In the genomic region with DNA sequence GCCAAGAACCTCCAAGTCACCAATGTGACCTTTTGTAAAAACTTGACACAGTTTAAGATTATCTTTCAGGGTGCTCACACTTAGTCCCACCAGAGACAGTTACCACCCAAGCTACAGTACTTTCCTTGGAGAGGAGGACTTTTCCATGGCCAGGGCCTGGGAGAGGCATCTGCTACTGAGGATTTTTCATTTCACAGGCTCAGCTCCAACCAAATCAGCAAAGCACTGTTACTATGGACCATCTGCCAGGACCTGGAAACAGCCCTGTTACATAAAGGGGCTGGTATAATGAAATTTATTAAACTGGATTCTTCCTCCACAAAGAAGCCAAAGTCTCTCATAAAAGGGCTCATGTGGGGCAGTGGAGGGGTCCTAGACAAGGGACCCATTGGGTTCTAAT, we compare ENCODE assay signal across 22 cellular contexts.
"Had no signal": no experiment of that assay in that cellular context is flagged by ENCODE, and none has a peak within 500 bp of the region (broad histone marks: within the 10 kb centered on the region; RNA-seq: fewer than 3 reads in every experiment).

No MANE protein-coding gene starts in this region.

- H3K27me3 ChIP-seq: esophagus muscularis mucosa, neutrophil, ovary, sigmoid colon, upper lobe of left lung had no signal

- ATAC-seq: activated T-cell treated with anti-CD3 and anti-CD28 coated beads, Interleukin-2, amount 50 U/mL, for 72 hours; stimulated activated effector memory CD8-positive, alpha-beta T cell treated with anti-CD3 and anti-CD28 coated beads, Interleukin-12 subunit alpha, Interleukin-12 subunit beta, amount 100 ng/mL, for 72 hours; stimulated activated naive CD8-positive, alpha-beta T cell treated with anti-CD3 and anti-CD28 coated beads, Interleukin-15, amount 100 ng/mL, for 72 hours had no signal

- H3K4me3 ChIP-seq: esophagus muscularis mucosa, ovary, sigmoid colon, upper lobe of left lung had no signal

- H3K27ac ChIP-seq: esophagus muscularis mucosa, neutrophil, ovary, sigmoid colon, upper lobe of left lung had no signal

- H3K9me3 ChIP-seq: esophagus muscularis mucosa, neutrophil, ovary, sigmoid colon, upper lobe of left lung had no signal

- H3K36me3 ChIP-seq: neutrophil, ovary had no signal

- DNase-seq: activated B cell treated with CpG ODN at 0.5 μM for 24 hours; activated CD4-positive, alpha-beta T cell treated with anti-CD3 and anti-CD28 coated beads, Interleukin-2, amount 50 U/mL, for 4 hours; activated naive CD4-positive, alpha-beta T cell treated with Interleukin-2 at 50 U/mL for 16 hours; activated T-cell treated with anti-CD3 and anti-CD28 coated beads for 4 hours; activated T-cell treated with anti-CD3 and anti-CD28 coated beads, Interleukin-2, amount 50 U/mL, for 72 hours; aorta; effector CD4-positive, alpha-beta T cell; foreskin melanocyte; islet precursor cell; mammary epithelial cell; naive B cell; nephron progenitor cell; ovary; sigmoid colon; small intestine; stimulated activated CD4-positive, alpha-beta T cell treated with anti-CD3 and anti-CD28 coated beads, Interleukin-4, amount 100 ng/mL, for 24 hours; stimulated activated naive CD8-positive, alpha-beta T cell treated with anti-CD3 and anti-CD28 coated beads, Interleukin-15, amount 100 ng/mL, for 72 hours; T-helper 2 cell; upper lobe of left lung had no signal

- FAIRE-seq: small intestine had no signal

- H3K4me1 ChIP-seq: upper lobe of left lung had no signal
